ENCODE assay signal across 17 cellular contexts in genomic region chr2:132497591-132497990, GRCh38.
"Had no signal": no experiment of that assay in that cellular context is flagged by ENCODE, and none has a peak within 500 bp of the region (broad histone marks: within the 10 kb centered on the region; RNA-seq: fewer than 3 reads in every experiment).

No MANE protein-coding gene starts in this region.

- H3K9me3 ChIP-seq: adrenal gland, colonic mucosa, neutrophil, thyroid gland had no signal

- H3K36me3 ChIP-seq: adrenal gland, colonic mucosa, heart left ventricle, left lung, neutrophil, thyroid gland had no signal

- H3K27ac Mint-ChIP-seq: activated naive CD4-positive, alpha-beta T cell treated with anti-CD3 and anti-CD28 coated beads for 36 hours; activated T-helper 17 cell treated with anti-CD3 and anti-CD28 coated beads, Interleukin-2, amount 50 U/mL, for 72 hours; memory B cell; naive thymus-derived CD8-positive, alpha-beta T cell; stimulated activated memory B cell treated with anti-CD40 and anti-IgM and Interleukin-4, amounts not matched to agents 10 μg/mL and 1 μg/mL and 100 μg/mL, for 72 hours had no signal

- H3K4me3 Mint-ChIP-seq: activated naive CD4-positive, alpha-beta T cell treated with anti-CD3 and anti-CD28 coated beads for 36 hours; activated T-helper 17 cell treated with anti-CD3 and anti-CD28 coated beads, Interleukin-2, amount 50 U/mL, for 72 hours; memory B cell; naive thymus-derived CD8-positive, alpha-beta T cell; stimulated activated memory B cell treated with anti-CD40 and anti-IgM and Interleukin-4, amounts not matched to agents 10 μg/mL and 1 μg/mL and 100 μg/mL, for 72 hours had no signal

- H3K27me3 Mint-ChIP-seq: activated T-helper 17 cell treated with anti-CD3 and anti-CD28 coated beads, Interleukin-2, amount 50 U/mL, for 72 hours; memory B cell; stimulated activated memory B cell treated with anti-CD40 and anti-IgM and Interleukin-4, amounts not matched to agents 10 μg/mL and 1 μg/mL and 100 μg/mL, for 72 hours had no signal

- H3K4me1 Mint-ChIP-seq: activated T-helper 17 cell treated with anti-CD3 and anti-CD28 coated beads, Interleukin-2, amount 50 U/mL, for 72 hours; memory B cell; naive thymus-derived CD8-positive, alpha-beta T cell; stimulated activated memory B cell treated with anti-CD40 and anti-IgM and Interleukin-4, amounts not matched to agents 10 μg/mL and 1 μg/mL and 100 μg/mL, for 72 hours had no signal

- H3K36me3 Mint-ChIP-seq: memory B cell; stimulated activated memory B cell treated with anti-CD40 and anti-IgM and Interleukin-4, amounts not matched to agents 10 μg/mL and 1 μg/mL and 100 μg/mL, for 72 hours had no signal

- H3K27ac ChIP-seq: adrenal gland, colonic mucosa, heart left ventricle, left lung, neutrophil, parathyroid adenoma, thyroid gland had no signal

- H3K4me1 ChIP-seq: adrenal gland, colonic mucosa, heart left ventricle, left lung, parathyroid adenoma, thyroid gland had no signal

- H3K79me2 ChIP-seq: parathyroid adenoma had no signal

- DNase-seq: activated CD4-positive, CD25-positive, alpha-beta regulatory T cell treated with anti-CD3 and anti-CD28 coated beads, Interleukin-2, amount 50 U/mL, for 72 hours; activated naive CD4-positive, alpha-beta T cell treated with anti-CD3 and anti-CD28 coated beads for 36 hours; activated T-cell treated with anti-CD3 and anti-CD28 coated beads for 4 hours; adrenal gland; caudate nucleus; colonic mucosa; heart left ventricle; islet precursor cell; left lung; naive thymus-derived CD8-positive, alpha-beta T cell; thyroid gland had no signal

- ATAC-seq: activated T-helper 17 cell treated with anti-CD3 and anti-CD28 coated beads, Interleukin-2, amount 50 U/mL, for 72 hours; esophagus mucosa; heart left ventricle; left lung; naive thymus-derived CD8-positive, alpha-beta T cell; stimulated activated memory B cell treated with anti-CD40 and anti-IgM and Interleukin-4, amounts not matched to agents 10 μg/mL and 1 μg/mL and 100 μg/mL, for 72 hours had no signal

- H3K4me3 ChIP-seq: adrenal gland, colonic mucosa, heart left ventricle, left lung, thyroid gland had no signal

- H3K9ac ChIP-seq: parathyroid adenoma had no signal

- H2AFZ ChIP-seq: parathyroid adenoma had no signal

- H3K27me3 ChIP-seq: adrenal gland, colonic mucosa, left lung, neutrophil, thyroid gland had no signal
